1 cellular context compared by ENCODE assay signal in the genomic region with DNA sequence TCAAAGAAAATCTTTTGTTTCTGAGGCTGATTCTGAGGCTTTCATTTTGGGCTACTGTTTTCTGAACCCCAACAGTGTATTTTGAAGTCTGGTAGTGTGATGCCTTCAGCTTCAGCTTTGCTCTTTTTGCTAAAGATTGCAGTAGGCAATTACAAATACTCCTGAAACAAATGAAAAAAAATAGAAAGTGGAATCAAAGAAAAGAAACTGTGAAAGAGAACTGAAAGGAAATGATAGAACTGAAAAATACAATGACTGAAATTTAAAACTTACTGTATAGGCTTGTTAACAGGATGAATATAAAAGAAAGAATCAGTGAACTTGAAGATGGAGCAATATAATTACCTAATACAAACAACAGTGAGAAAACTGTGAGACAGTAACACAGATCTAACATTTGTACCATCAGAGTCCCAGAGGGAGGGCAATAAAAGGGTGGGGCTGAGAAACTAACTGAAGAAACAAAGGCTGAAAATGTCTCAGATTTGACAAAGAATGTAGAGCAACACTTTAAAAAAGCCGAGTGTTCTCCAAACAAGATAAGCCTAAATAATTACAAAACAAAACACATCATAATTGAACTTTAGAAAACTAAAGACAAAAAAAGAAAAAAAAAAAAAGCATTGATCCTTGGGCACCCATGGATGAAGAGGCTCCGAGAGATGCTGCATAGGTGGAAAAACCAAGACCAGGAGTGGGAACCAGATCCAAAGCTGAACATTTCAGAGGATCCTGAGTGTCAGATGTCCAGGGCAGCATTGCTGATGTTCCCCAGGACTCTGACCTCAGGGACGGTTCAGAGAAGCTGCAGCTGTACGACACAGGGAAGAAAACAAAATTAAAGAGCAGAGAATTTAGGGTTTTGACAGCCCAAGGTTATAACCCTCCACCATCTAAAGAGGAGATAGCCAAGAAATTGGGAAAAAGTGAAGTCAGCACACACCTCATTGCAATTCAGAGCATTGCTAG.
TF ChIP-seq lines count a peak whose summit lies in the region.

No MANE protein-coding gene starts in this region.

TF ChIP-seq in HEK293T, 16 proteins besides CTCF, POLR2A, EP300 and RAD21 (continued from another document):
- TF ChIP-seq, protein P1, sequence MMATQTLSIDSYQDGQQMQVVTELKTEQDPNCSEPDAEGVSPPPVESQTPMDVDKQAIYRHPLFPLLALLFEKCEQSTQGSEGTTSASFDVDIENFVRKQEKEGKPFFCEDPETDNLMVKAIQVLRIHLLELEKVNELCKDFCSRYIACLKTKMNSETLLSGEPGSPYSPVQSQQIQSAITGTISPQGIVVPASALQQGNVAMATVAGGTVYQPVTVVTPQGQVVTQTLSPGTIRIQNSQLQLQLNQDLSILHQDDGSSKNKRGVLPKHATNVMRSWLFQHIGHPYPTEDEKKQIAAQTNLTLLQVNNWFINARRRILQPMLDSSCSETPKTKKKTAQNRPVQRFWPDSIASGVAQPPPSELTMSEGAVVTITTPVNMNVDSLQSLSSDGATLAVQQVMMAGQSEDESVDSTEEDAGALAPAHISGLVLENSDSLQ (IDR thresholded peaks at IDR 0.05), result no peak
- TF ChIP-seq ELF4 (IDR thresholded peaks at IDR 0.05) (no peak), NFRKB (IDR thresholded peaks at IDR 0.05) (no peak), ARNT (IDR thresholded peaks at IDR 0.05) (no peak)
